Comparison of ENCODE assay signal across 1 cellular context in the genomic region with DNA sequence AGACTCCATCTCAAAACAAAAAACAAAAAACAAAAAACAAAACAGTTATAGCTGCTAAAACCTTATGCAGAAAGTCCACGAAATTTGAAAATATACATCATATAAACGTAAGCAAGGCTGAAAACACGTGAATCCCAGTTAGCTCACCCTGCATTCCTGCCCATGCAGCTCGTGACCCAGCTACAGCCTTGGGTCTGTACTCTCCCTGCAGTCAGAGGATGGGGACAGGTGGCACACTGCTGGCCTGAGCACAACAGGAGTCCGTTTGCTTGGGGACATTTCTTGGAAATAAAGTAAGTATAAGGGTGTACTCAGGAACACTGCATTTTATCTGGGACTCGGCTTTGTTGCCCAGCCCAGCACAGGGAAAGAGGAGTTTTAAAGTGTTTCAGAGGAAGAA.
TF ChIP-seq lines count a peak whose summit lies in the region.

No MANE protein-coding gene starts in this region.

TF ChIP-seq in A549, 52 proteins besides CTCF, POLR2A, EP300 and RAD21 (continued from another document):
- TF ChIP-seq HES2 (IDR thresholded peaks at IDR 0.05) (no peak), CEBPB (IDR thresholded peaks at IDR 0.05) (no peak), HOXB13 (CRISPR knock-in tag; IDR thresholded peaks at IDR 0.05; ENCODE audit: low read depth) (no peak), HOXB5 (CRISPR knock-in tag; IDR thresholded peaks at IDR 0.05) (no peak), ZC3H11A (IDR thresholded peaks at IDR 0.05) (no peak), HOXA7 (CRISPR knock-in tag; IDR thresholded peaks at IDR 0.05) (no peak), CHD2 (IDR thresholded peaks at IDR 0.05; ENCODE audit: low read length, partially characterized antibody) (no peak)
